ENCODE assay signal across 1 cellular context in genomic region chr14:29028973-29029582, GRCh38.
TF ChIP-seq lines count a peak whose summit lies in the region.

No MANE protein-coding gene starts in this region.

TF ChIP-seq in HepG2, 621 proteins besides CTCF, POLR2A, EP300 and RAD21 (continued from another document):
- no peak for TF ChIP-seq GPBP1L1 (CRISPR knock-in tag; IDR thresholded peaks at IDR 0.05)
- TF ChIP-seq FOXK2 (IDR thresholded peaks at IDR 0.05): no peak
- TF ChIP-seq, protein P1, sequence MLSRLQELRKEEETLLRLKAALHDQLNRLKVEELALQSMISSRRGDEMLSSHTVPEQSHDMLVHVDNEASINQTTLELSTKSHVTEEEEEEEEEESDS (CRISPR knock-in tag; IDR thresholded peaks at IDR 0.05; ENCODE audit: borderline replicate concordance): peak; percentile 63
- no peak; the same call in 1 of the 2 replicates for TF ChIP-seq HMGXB3 (CRISPR knock-in tag; IDR thresholded peaks at IDR 0.05; ENCODE audit: borderline replicate concordance)
- TF ChIP-seq ZNF331 (CRISPR knock-in tag; IDR thresholded peaks at IDR 0.05): peak; percentile 98
- no peak for TF ChIP-seq ZNF713 (CRISPR knock-in tag; IDR thresholded peaks at IDR 0.05)
- no peak for TF ChIP-seq ZNF33B (CRISPR knock-in tag; IDR thresholded peaks at IDR 0.05)
- peak; percentile 93 for TF ChIP-seq CSRNP1 (CRISPR knock-in tag; IDR thresholded peaks at IDR 0.05)
- peak; percentile 99 for TF ChIP-seq WIZ (CRISPR knock-in tag; IDR thresholded peaks at IDR 0.05)
- TF ChIP-seq ZZZ3 (CRISPR knock-in tag; IDR thresholded peaks at IDR 0.05; ENCODE audit: borderline replicate concordance): no peak; the same call in 1 of the 2 replicates
- peak; percentile 97 for TF ChIP-seq ARID2 (CRISPR knock-in tag; IDR thresholded peaks at IDR 0.05; ENCODE audit: borderline replicate concordance)
- TF ChIP-seq, protein P2, sequence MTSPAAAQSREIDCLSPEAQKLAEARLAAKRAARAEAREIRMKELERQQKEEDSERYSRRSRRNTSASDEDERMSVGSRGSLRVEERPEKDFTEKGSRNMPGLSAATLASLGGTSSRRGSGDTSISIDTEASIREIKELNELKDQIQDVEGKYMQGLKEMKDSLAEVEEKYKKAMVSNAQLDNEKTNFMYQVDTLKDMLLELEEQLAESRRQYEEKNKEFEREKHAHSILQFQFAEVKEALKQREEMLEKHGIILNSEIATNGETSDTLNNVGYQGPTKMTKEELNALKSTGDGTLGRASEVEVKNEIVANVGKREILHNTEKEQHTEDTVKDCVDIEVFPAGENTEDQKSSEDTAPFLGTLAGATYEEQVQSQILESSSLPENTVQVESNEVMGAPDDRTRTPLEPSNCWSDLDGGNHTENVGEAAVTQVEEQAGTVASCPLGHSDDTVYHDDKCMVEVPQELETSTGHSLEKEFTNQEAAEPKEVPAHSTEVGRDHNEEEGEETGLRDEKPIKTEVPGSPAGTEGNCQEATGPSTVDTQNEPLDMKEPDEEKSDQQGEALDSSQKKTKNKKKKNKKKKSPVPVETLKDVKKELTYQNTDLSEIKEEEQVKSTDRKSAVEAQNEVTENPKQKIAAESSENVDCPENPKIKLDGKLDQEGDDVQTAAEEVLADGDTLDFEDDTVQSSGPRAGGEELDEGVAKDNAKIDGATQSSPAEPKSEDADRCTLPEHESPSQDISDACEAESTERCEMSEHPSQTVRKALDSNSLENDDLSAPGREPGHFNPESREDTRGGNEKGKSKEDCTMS (CRISPR knock-in tag; conservative IDR thresholded peaks at IDR 0.05): no peak
- TF ChIP-seq NFATC3 (CRISPR knock-in tag; IDR thresholded peaks at IDR 0.05): no peak
- TF ChIP-seq ZNF570 (CRISPR knock-in tag; IDR thresholded peaks at IDR 0.05; ENCODE audit: borderline replicate concordance): no peak
- peak; percentile 97 for TF ChIP-seq MIER3 (CRISPR knock-in tag; IDR thresholded peaks at IDR 0.05; ENCODE audit: borderline replicate concordance)
- TF ChIP-seq, protein P3, sequence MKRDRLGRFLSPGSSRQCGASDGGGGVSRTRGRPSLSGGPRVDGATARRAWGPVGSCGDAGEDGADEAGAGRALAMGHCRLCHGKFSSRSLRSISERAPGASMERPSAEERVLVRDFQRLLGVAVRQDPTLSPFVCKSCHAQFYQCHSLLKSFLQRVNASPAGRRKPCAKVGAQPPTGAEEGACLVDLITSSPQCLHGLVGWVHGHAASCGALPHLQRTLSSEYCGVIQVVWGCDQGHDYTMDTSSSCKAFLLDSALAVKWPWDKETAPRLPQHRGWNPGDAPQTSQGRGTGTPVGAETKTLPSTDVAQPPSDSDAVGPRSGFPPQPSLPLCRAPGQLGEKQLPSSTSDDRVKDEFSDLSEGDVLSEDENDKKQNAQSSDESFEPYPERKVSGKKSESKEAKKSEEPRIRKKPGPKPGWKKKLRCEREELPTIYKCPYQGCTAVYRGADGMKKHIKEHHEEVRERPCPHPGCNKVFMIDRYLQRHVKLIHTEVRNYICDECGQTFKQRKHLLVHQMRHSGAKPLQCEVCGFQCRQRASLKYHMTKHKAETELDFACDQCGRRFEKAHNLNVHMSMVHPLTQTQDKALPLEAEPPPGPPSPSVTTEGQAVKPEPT (CRISPR knock-in tag; IDR thresholded peaks at IDR 0.05; ENCODE audit: low read depth): no peak
- TF ChIP-seq SNAI1 (CRISPR knock-in tag; IDR thresholded peaks at IDR 0.05; ENCODE audit: borderline replicate concordance): no peak
- TF ChIP-seq NCOA2 (CRISPR knock-in tag; IDR thresholded peaks at IDR 0.05): peak; percentile 86
- no peak for TF ChIP-seq ZNF616 (CRISPR knock-in tag; IDR thresholded peaks at IDR 0.05; ENCODE audit: low read depth)
- no peak for TF ChIP-seq AGO1 (IDR thresholded peaks at IDR 0.05; ENCODE audit: low read depth, low read length, poor library complexity, severe bottlenecking)
- TF ChIP-seq, protein P4, sequence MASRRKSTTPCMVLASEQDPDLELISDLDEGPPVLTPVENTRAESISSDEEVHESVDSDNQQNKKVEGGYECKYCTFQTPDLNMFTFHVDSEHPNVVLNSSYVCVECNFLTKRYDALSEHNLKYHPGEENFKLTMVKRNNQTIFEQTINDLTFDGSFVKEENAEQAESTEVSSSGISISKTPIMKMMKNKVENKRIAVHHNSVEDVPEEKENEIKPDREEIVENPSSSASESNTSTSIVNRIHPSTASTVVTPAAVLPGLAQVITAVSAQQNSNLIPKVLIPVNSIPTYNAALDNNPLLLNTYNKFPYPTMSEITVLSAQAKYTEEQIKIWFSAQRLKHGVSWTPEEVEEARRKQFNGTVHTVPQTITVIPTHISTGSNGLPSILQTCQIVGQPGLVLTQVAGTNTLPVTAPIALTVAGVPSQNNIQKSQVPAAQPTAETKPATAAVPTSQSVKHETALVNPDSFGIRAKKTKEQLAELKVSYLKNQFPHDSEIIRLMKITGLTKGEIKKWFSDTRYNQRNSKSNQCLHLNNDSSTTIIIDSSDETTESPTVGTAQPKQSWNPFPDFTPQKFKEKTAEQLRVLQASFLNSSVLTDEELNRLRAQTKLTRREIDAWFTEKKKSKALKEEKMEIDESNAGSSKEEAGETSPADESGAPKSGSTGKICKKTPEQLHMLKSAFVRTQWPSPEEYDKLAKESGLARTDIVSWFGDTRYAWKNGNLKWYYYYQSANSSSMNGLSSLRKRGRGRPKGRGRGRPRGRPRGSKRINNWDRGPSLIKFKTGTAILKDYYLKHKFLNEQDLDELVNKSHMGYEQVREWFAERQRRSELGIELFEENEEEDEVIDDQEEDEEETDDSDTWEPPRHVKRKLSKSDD (CRISPR knock-in tag; IDR thresholded peaks at IDR 0.05; ENCODE audit: low read depth): peak; percentile 97
- peak; percentile 97 for TF ChIP-seq SALL1 (CRISPR knock-in tag; IDR thresholded peaks at IDR 0.05)
- peak; percentile 71 for TF ChIP-seq ELF1 (CRISPR knock-in tag; IDR thresholded peaks at IDR 0.05)
- no peak for TF ChIP-seq HOXA9 (CRISPR knock-in tag; IDR thresholded peaks at IDR 0.05; ENCODE audit: borderline replicate concordance)
- peak; percentile 96 for TF ChIP-seq SETDB1 (CRISPR knock-in tag; IDR thresholded peaks at IDR 0.05; ENCODE audit: borderline replicate concordance)
- no peak for TF ChIP-seq ZNF296 (CRISPR knock-in tag; conservative IDR thresholded peaks at IDR 0.05)
- TF ChIP-seq ZBTB1 (CRISPR knock-in tag; IDR thresholded peaks at IDR 0.05; ENCODE audit: borderline replicate concordance): no peak
- TF ChIP-seq ZNF652 (CRISPR knock-in tag; IDR thresholded peaks at IDR 0.05; ENCODE audit: borderline replicate concordance, low read depth): no peak; the same call in 1 of the 2 replicates
- TF ChIP-seq, protein P5, sequence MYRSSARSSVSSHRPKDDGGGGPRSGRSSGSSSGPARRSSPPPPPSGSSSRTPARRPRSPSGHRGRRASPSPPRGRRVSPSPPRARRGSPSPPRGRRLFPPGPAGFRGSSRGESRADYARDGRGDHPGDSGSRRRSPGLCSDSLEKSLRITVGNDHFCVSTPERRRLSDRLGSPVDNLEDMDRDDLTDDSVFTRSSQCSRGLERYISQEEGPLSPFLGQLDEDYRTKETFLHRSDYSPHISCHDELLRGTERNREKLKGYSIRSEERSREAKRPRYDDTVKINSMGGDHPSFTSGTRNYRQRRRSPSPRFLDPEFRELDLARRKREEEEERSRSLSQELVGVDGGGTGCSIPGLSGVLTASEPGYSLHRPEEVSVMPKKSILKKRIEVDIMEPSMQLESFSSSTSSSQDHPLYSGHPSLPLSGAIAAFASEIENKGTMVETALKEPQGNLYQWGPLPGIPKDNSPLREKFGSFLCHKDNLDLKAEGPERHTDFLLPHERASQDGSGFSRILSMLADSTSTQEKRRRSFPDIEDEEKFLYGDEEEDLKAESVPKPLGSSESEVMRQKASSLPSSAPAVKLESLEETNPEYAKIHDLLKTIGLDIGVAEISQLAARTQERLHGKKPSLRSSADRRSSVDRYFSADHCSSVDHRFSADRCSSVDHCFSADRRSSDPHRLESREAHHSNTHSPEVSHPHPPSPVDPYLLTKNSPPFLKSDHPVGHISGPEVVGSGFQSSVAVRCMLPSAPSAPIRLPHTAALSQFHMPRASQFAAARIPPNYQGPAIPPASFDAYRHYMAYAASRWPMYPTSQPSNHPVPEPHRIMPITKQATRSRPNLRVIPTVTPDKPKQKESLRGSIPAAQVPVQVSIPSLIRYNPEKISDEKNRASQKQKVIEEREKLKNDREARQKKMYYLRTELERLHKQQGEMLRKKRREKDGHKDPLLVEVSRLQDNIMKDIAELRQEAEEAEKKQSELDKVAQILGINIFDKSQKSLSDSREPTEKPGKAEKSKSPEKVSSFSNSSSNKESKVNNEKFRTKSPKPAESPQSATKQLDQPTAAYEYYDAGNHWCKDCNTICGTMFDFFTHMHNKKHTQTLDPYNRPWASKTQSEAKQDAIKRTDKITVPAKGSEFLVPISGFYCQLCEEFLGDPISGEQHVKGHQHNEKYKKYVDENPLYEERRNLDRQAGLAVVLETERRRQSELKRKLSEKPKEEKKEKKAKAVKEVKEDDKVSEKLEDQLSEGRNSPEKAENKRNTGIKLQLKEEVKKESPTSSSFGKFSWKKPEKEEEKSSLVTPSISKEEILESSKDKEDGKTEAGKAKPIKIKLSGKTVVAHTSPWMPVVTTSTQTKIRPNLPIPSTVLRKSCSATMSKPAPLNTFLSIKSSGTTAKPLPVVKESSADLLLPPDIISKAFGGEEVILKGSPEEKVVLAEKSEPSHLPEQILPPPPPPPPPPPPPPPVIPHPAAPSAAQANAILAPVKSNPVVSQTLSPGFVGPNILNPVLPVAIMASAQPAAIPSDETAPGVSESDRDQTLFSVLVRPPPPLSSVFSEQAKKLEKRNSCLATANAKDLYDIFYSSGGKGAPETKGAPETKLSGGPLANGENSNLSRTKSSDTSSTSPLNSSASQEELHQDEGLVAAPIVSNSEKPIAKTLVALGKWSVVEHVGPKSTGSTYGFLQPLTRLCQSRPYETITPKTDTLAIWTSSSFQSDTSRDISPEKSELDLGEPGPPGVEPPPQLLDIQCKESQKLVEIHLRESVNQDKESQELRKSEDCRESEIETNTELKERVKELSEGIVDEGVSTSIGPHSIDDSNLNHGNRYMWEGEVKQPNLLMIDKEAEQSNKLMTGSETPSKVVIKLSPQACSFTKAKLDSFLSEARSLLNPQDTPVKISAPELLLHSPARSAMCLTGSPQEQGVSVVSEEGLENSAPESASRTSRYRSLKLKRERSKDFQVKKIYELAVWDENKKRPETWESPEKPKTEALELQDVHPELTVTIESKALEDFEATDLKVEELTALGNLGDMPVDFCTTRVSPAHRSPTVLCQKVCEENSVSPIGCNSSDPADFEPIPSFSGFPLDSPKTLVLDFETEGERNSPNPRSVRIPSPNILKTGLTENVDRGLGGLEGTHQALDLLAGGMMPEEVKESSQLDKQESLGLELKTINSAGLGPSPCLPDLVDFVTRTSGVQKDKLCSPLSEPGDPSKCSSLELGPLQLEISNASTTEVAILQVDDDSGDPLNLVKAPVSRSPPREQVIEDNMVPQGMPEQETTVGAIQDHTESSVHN (CRISPR knock-in tag; IDR thresholded peaks at IDR 0.05): no peak; the same call in 1 of the 2 replicates
- peak; percentile 97 for TF ChIP-seq NCOR1 (IDR thresholded peaks at IDR 0.05; ENCODE audit: borderline replicate concordance, low read length)
- peak; percentile 92 for TF ChIP-seq KAT8 (CRISPR knock-in tag; IDR thresholded peaks at IDR 0.05)
- no peak for TF ChIP-seq AGO2 (optimal IDR thresholded peaks at IDR 0.05; ENCODE audit: low read depth, low read length)
- no peak for TF ChIP-seq MYC (CRISPR knock-in tag; IDR thresholded peaks at IDR 0.05; ENCODE audit: borderline replicate concordance)
